ENCODE assay signal across 8 cellular contexts in the genomic region with DNA sequence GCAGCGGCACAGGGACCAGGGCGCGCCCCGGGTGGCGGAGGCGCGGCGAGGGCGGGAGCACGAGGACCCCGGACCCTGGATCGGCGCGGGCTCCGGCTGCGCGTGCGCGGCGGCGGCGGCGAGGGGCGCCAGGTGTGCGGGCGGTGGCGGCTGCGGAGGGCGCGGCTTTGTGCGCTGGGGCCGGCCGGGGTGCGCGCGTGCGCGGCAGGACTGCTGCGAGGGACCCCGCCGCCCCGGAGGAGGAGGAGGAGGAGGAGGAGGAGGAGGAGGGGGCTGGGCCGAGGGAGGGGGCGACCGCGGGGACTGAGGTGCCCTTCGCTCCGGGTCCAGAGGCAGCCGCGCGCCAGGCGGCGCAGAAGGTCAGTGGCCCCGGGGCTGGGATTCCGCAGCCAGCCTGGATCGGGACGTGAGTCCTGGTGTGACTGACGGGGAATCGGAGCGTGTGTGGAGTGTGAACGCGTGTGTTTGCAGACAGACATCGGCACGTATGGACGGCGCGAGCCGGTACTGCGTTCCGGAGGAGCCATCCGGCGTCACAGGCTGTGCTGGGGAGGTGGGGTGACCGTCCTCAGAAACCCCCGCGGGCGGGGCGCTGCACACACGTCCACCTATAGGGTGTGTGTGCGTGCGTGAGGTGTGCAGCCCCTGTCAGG.
A peak's percentile ranks its signal among the peaks of the same experiment; 100 is the strongest.
DNase-seq lines count a peak whose midpoint lies in the region; ATAC-seq lines count a peak whose summit lies in the region.

No MANE protein-coding gene starts in this region.

- no peaks in the 10 kb centered on the region for H3K9me3 ChIP-seq in mucosa of stomach (ENCODE audit: control insufficient read depth, low read length)

- no peak overlapping the region for H3K9ac ChIP-seq in mucosa of stomach (ENCODE audit: low read length)

- ATAC-seq in HG03045 (IDR thresholded peaks at IDR 0.05; ENCODE audit: unreplicated experiment) (no peak), GM21367 (IDR thresholded peaks at IDR 0.05; ENCODE audit: unreplicated experiment) (no peak)

- H3K36me3 ChIP-seq in mucosa of stomach (ENCODE audit: control insufficient read depth, insufficient read depth, low read length) = no peaks in the 10 kb centered on the region

- peak overlapping the region; percentile 14 for H3K4me3 ChIP-seq in mucosa of stomach (ENCODE audit: low read length)

- H3K27me3 ChIP-seq in mucosa of stomach (ENCODE audit: control insufficient read depth, insufficient read depth, low read length) = peaks cover 42% of the 10 kb centered on the region

- DNase-seq in COLO668 (lab: John Stamatoyannopoulos, UW; ENCODE audit: unreplicated experiment) (peak; percentile 42), NCI-H1105 treated with DMSO at 0.1 percent for 48 hours (lab: John Stamatoyannopoulos, UW) (peak; percentile 65), astrocyte of the hippocampus (ENCODE audit: low read depth, low spot score) (peak; percentile 18), HCEC 1CT (no peak), SKM-1 (lab: John Stamatoyannopoulos, UW; ENCODE audit: unreplicated experiment) (no peak)

- H3K4me1 ChIP-seq in mucosa of stomach (ENCODE audit: control insufficient read depth, insufficient read depth, low read length) = peaks cover 8% of the 10 kb centered on the region

Comparison
In these comparisons a context has a peak if more than half of its experiments do, and no peak if none do; other contexts are left out.
1. DNase-seq: peak in COLO668 (single experiment), NCI-H1105 treated with DMSO at 0.1 percent for 48 hours (single experiment) and astrocyte of the hippocampus (single experiment); none in HCEC 1CT (single experiment) and SKM-1 (single experiment).